ENCODE assay signal across 27 cellular contexts in genomic region chr12:121264135-121264534, GRCh38. TPM values are rescaled to one million over a fixed set of nuclear protein-coding genes. Genes with fewer than 3 reads are reported as not detected.
DNase-seq lines count a peak whose midpoint lies in the region; ATAC-seq, FAIRE-seq and TF ChIP-seq lines count a peak whose summit lies in the region.
"Had no signal": no experiment of that assay in that cellular context is flagged by ENCODE, and none has a peak within 500 bp of the region (broad histone marks: within the 10 kb centered on the region; RNA-seq: fewer than 3 reads in every experiment).

No MANE protein-coding gene starts in this region.

- no peak overlapping the region for H3K27ac Mint-ChIP-seq in chondrocyte (ENCODE audit: unreplicated experiment)
- H3K27ac Mint-ChIP-seq: CD4-positive, CD25-positive, alpha-beta regulatory T cell had no signal

- no peaks in the 10 kb centered on the region for H3K27me3 ChIP-seq in left ventricle myocardium inferior (ENCODE audit: low read depth)
- H3K27me3 ChIP-seq in trophoblast cell (ENCODE audit: insufficient read depth, low read length) = no peaks in the 10 kb centered on the region
- H3K27me3 ChIP-seq: BE2C, BLaER1 had no signal

- no peak overlapping the region for H2AK5ac ChIP-seq in trophoblast cell (ENCODE audit: low read length)

- no peak overlapping the region for H4K8ac ChIP-seq in trophoblast cell (ENCODE audit: low read depth, low read length)

- H3K4ac ChIP-seq in trophoblast cell (ENCODE audit: low read depth, low read length) = no peak overlapping the region

- H3K36me3 ChIP-seq in left ventricle myocardium inferior = peaks cover 82% of the 10 kb centered on the region
- peaks cover 9 to 14% of the 10 kb centered on the region in 2 donors for H3K36me3 ChIP-seq in kidney (ENCODE audit: control insufficient read depth in 1 of 2, insufficient read depth in 2 of 2, low read length in 2 of 2)
- peaks cover 18 to 25% of the 10 kb centered on the region in 2 experiments for H3K36me3 ChIP-seq in trophoblast cell (ENCODE audit: control insufficient read depth in 1 of 2, insufficient read depth in 2 of 2, low read length in 2 of 2)

- no peaks in the 10 kb centered on the region for H3K9me3 Mint-ChIP-seq in chondrocyte (ENCODE audit: low read depth)
- H3K9me3 Mint-ChIP-seq: CD14-positive monocyte; CD4-positive, alpha-beta memory T cell; CD4-positive, CD25-positive, alpha-beta regulatory T cell; CD8-positive, alpha-beta memory T cell had no signal

- intact Hi-C loops in Right ventricle myocardium superior (cut with DNase I) (no loop called here), left ventricle myocardium inferior (cut with micrococcal nuclease) (no loop called here), kidney (cut with DNase I) (no loop called here)

- H3K4me1 Mint-ChIP-seq in chondrocyte (ENCODE audit: low read depth) = no peaks in the 10 kb centered on the region
- H3K4me1 Mint-ChIP-seq: CD14-positive monocyte; CD4-positive, alpha-beta memory T cell; CD4-positive, CD25-positive, alpha-beta regulatory T cell; CD8-positive, alpha-beta memory T cell had no signal

- ATAC-seq in Right ventricle myocardium superior (ENCODE audit: poor library complexity) = no peak
- ATAC-seq in GM21515 (IDR thresholded peaks at IDR 0.05; ENCODE audit: unreplicated experiment) = no peak

- H3K9me3 ChIP-seq in left ventricle myocardium inferior (replicated peaks) (no peaks in the 10 kb centered on the region), kidney (ENCODE audit: control insufficient read depth in 1 of 2, low read length in 2 of 2) (no peaks in the 10 kb centered on the region), trophoblast cell (ENCODE audit: insufficient read depth, low read depth, low read length) (no peaks in the 10 kb centered on the region)
- H3K9me3 ChIP-seq: BE2C, BLaER1 had no signal

- H3K36me3 Mint-ChIP-seq in chondrocyte (ENCODE audit: low read depth) = peaks cover 30% of the 10 kb centered on the region

- WGBS in trophoblast cell (ENCODE audit: extremely low coverage, insufficient coverage, insufficient read length) = no CpG with 5 or more reads among the region's 8 CpGs

- no peak for FAIRE-seq in kidney (lab: Jason Lieb, UNC)
- FAIRE-seq: A204.1, GM12892, GM18507 had no signal

- no peak overlapping the region for H4K12ac ChIP-seq in trophoblast cell (ENCODE audit: low read depth, low read length)

- peak; percentile 9 for DNase-seq in Right ventricle myocardium superior
- DNase-seq in left ventricle myocardium inferior = no peak
- peak; percentile 7 for DNase-seq in chondrocyte (ENCODE audit: low spot score)
- peak; percentile 19 for DNase-seq in kidney
- no peak for DNase-seq in trophoblast cell
- DNase-seq in SK-N-DZ (ENCODE audit: low spot score) = no peak
- no peak for DNase-seq in NCI-H226
- DNase-seq: 8988T; ACHN; BE2C; CD4-positive, alpha-beta memory T cell; CD4-positive, CD25-positive, alpha-beta regulatory T cell; CD8-positive, alpha-beta memory T cell; COR-L47; DMS 273 treated with DMSO at 0.1 percent for 48 hours; DMS153; DMS53; DMS79; DND-41; EL; GDM1 had no signal

- H3K27ac ChIP-seq in left ventricle myocardium inferior (replicated peaks) (no peak overlapping the region), kidney (ENCODE audit: low read depth in 2 of 2, low read length in 2 of 2) (no peak overlapping the region), trophoblast cell (ENCODE audit: low read depth, low read length) (no peak overlapping the region)
- H3K27ac ChIP-seq: BLaER1 had no signal

- H3K79me2 ChIP-seq in trophoblast cell (ENCODE audit: control insufficient read depth, insufficient read depth, low read length, poor library complexity) = no peaks in the 10 kb centered on the region

- H2AFZ ChIP-seq in trophoblast cell (ENCODE audit: insufficient read depth, low read length, poor library complexity) = no peak overlapping the region

- no peak overlapping the region for H3K4me2 ChIP-seq in trophoblast cell (ENCODE audit: low read length)
- H3K4me2 ChIP-seq: BLaER1 had no signal

- no peak overlapping the region for H2BK5ac ChIP-seq in trophoblast cell (ENCODE audit: low read depth, low read length, poor library complexity)

- H3K23ac ChIP-seq in trophoblast cell (ENCODE audit: low read length) = peak overlapping the region; percentile 46

- no peak overlapping the region for H2BK12ac ChIP-seq in trophoblast cell (ENCODE audit: low read length)

- H4K91ac ChIP-seq in trophoblast cell (ENCODE audit: low read depth, low read length) = no peak overlapping the region

- no peaks in the 10 kb centered on the region for H3K4me1 ChIP-seq in left ventricle myocardium inferior
- H3K4me1 ChIP-seq in kidney (ENCODE audit: control insufficient read depth in 1 of 2, insufficient read depth in 1 of 2, low read depth in 1 of 2, low read length in 2 of 2) = no peaks in the 10 kb centered on the region
- no peaks in the 10 kb centered on the region for H3K4me1 ChIP-seq in trophoblast cell (ENCODE audit: control insufficient read depth in 1 of 2, insufficient read depth in 2 of 2, low read length in 2 of 2)
- H3K4me1 ChIP-seq: BE2C, BLaER1 had no signal

- H3K79me1 ChIP-seq in trophoblast cell (ENCODE audit: low read length) = no peaks in the 10 kb centered on the region

- H3K4me3 ChIP-seq in left ventricle myocardium inferior = no peak overlapping the region
- H3K4me3 ChIP-seq in kidney (ENCODE audit: low read length in 2 of 2) = no peak overlapping the region
- H3K4me3 ChIP-seq in trophoblast cell (ENCODE audit: low read depth, low read length) = no peak overlapping the region
- H3K4me3 ChIP-seq: BLaER1 had no signal

- no peak overlapping the region for H3K18ac ChIP-seq in trophoblast cell (ENCODE audit: low read length)

- H3K9ac ChIP-seq in kidney (ENCODE audit: low read length in 2 of 2) (no peak overlapping the region), trophoblast cell (ENCODE audit: low read length) (no peak overlapping the region)
- H3K9ac ChIP-seq: BLaER1 had no signal

- no peak overlapping the region for H3K4me3 Mint-ChIP-seq in chondrocyte (ENCODE audit: unreplicated experiment)
- H3K4me3 Mint-ChIP-seq: CD14-positive monocyte; CD4-positive, alpha-beta memory T cell; CD4-positive, CD25-positive, alpha-beta regulatory T cell; CD8-positive, alpha-beta memory T cell had no signal

- no peak overlapping the region for H3K14ac ChIP-seq in trophoblast cell (ENCODE audit: low read length)

- no peak overlapping the region for H2BK120ac ChIP-seq in trophoblast cell (ENCODE audit: insufficient read depth, low read length, poor library complexity)

- TF ChIP-seq CTCF in left ventricle myocardium inferior (IDR thresholded peaks at IDR 0.05; ENCODE audit: borderline replicate concordance) = no peak
- TF ChIP-seq CTCF in chondrocyte (IDR thresholded peaks at IDR 0.05) = no peak
- TF ChIP-seq CTCF in kidney (IDR thresholded peaks at IDR 0.05; ENCODE audit: borderline replicate concordance, extremely low read depth, insufficient read depth) = no peak

- H3K27me3 Mint-ChIP-seq in chondrocyte (ENCODE audit: low read depth) = no peaks in the 10 kb centered on the region
- H3K27me3 Mint-ChIP-seq: CD4-positive, alpha-beta memory T cell; CD4-positive, CD25-positive, alpha-beta regulatory T cell; CD8-positive, alpha-beta memory T cell had no signal

RNA-seq across cellular contexts. Expression of gene CAMKK2, which starts 32.4 kb away (rescaled TPM):
- total RNA-seq in Right ventricle myocardium superior (14.8 TPM), left ventricle myocardium inferior (13.3 TPM), chondrocyte (33.7 to 42.7 TPM (median 36.0 TPM) in 3 replicates), kidney (35.6 TPM)
- polyA plus RNA-seq in kidney (ENCODE audit: insufficient read depth, low read depth, low replicate concordance) = 16.3 TPM
- 10.5 and 11.5 TPM in 2 replicates for polyA plus RNA-seq in trophoblast cell (2013)
- polyA plus RNA-seq in SK-N-DZ (2014; cell fraction: cytosol; rRNA removed) = 30.7 and 30.8 TPM in 2 replicates
- 35.4 and 50.0 TPM in 2 replicates for polyA plus RNA-seq in SK-N-DZ (2014; cell fraction: nucleus; rRNA removed)

RNA-seq across cellular contexts. Expression of gene P2RX4, which starts 54.2 kb away (rescaled TPM):
- total RNA-seq in Right ventricle myocardium superior (7.4 TPM), left ventricle myocardium inferior (4.7 TPM), chondrocyte (14.7 to 23.3 TPM (median 20.7 TPM) in 3 replicates), kidney (36.2 TPM)
- 28.8 TPM for polyA plus RNA-seq in kidney (ENCODE audit: insufficient read depth, low read depth, low replicate concordance)
- polyA plus RNA-seq in trophoblast cell (2013) = 17.7 and 18.6 TPM in 2 replicates
- 1.1 and 6.1 TPM in 2 replicates for polyA plus RNA-seq in SK-N-DZ (2014; cell fraction: cytosol; rRNA removed)
- 2.0 and 7.7 TPM in 2 replicates for polyA plus RNA-seq in SK-N-DZ (2014; cell fraction: nucleus; rRNA removed)

Comparison
In these comparisons a context has a peak if more than half of its experiments do, and no peak if none do; other contexts are left out.
1. DNase-seq: peak in Right ventricle myocardium superior (single experiment), chondrocyte (single experiment) and kidney (single experiment); none in left ventricle myocardium inferior (single experiment), trophoblast cell (0 of 2), SK-N-DZ (single experiment) and NCI-H226 (single experiment).